In the genomic region with DNA sequence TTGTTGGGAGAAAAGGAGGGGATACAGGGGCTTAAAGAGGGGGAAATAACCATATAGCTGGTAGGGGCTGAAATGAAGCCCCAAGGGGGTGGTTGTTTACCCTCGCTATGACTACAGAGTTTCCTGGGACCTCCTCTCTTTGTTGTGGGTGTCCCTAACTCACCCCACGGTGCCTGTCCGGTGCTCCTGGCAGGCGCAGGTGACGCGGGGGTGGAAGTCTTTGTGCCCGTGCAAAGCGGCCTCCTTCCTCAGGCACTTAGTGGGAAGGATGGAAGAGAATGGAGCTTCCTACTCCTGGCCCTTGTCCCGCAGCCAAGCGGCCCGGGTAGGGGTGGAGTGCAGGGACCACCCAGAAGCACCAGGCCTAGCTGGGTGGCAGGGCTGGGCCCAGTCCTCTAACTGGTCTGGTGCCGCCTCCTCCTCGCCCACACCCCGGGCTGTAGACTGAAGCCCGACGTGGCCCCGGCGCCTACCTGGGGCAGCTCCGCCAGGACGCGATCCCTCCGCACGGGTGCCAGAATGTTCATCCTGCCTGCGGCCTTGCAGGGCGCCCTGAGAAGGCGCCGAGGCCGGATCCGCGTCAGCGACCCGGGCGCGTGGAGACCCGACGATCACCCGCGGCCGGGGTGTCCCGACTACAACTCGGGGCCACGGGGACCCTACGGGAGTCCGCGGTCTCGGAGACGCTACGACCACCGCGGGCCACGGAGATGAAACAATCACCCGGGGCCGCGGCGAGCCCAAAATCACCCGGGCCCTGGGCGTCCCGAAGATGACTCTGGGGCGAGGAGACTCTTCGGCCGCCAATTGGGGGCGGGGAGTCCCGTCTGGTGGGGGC, we compare ENCODE assay signal across 7 cellular contexts. TPM values are rescaled to one million over a fixed set of nuclear protein-coding genes. Genes with fewer than 3 reads are reported as not detected.
DNase-seq lines count a peak whose midpoint lies in the region; ATAC-seq, FAIRE-seq and TF ChIP-seq lines count a peak whose summit lies in the region.
"Had no signal": no experiment of that assay in that cellular context is flagged by ENCODE, and none has a peak within 500 bp of the region (broad histone marks: within the 10 kb centered on the region; RNA-seq: fewer than 3 reads in every experiment).

No MANE protein-coding gene starts in this region.

- TF ChIP-seq CTCF in AG04449 (IDR thresholded peaks at IDR 0.05; ENCODE audit: insufficient read depth, low read length, missing control alignments) (no peak), keratinocyte (optimal IDR thresholded peaks at IDR 0.05 in 1 of 3, IDR thresholded peaks at IDR 0.05 in 1 of 3, conservative IDR thresholded peaks at IDR 0.05 in 1 of 3; ENCODE audit: extremely low read depth in 1 of 3, insufficient read depth in 2 of 3, low read length in 3 of 3) (no peak)

- DNase-seq in AG04449 (ENCODE audit: low read depth, low spot score) (no peak), SJCRH30 (peak; percentile 78 to 79), keratinocyte (ENCODE audit: low read depth, low spot score) (no peak), NCI-H774 (lab: John Stamatoyannopoulos, UW) (no peak)

- H3K4me2 ChIP-seq in keratinocyte (ENCODE audit: control insufficient read depth, extremely low read depth, insufficient read depth, low read depth, low read length) = peak overlapping the region; percentile 99

- H3K27me3 ChIP-seq in SJCRH30 = no peaks in the 10 kb centered on the region
- no peaks in the 10 kb centered on the region for H3K27me3 ChIP-seq in keratinocyte (ENCODE audit: control insufficient read depth, extremely low read depth, insufficient read depth, low read length)

- dilution Hi-C loops in keratinocyte (cut with MboI; ENCODE audit: extremely low pct_ligation_motif_present, low sequenced_read_pairs) = no loop called here

- peaks cover 14% of the 10 kb centered on the region for H4K20me1 ChIP-seq in keratinocyte (ENCODE audit: control insufficient read depth, extremely low read depth, insufficient read depth, low read length)

- peak overlapping the region; percentile 30 for H2AFZ ChIP-seq in keratinocyte (ENCODE audit: control insufficient read depth, low read length)

- POLR2A ChIA-PET in AG04449 (lab: Yijun Ruan, JAX) = interaction anchor here (1.6 kb wide), 1 partner anchor 10 kb away, joined by 3 read pairs; no protein-coding TSS in a partner anchor

- no peak for ATAC-seq in HG03378 (IDR thresholded peaks at IDR 0.05; ENCODE audit: unreplicated experiment)
- no peak for ATAC-seq in HG03280 (IDR thresholded peaks at IDR 0.05; ENCODE audit: unreplicated experiment)

- H3K4me1 ChIP-seq in SJCRH30 (peaks cover 13% of the 10 kb centered on the region), keratinocyte (ENCODE audit: control insufficient read depth, extremely low read depth, insufficient read depth, low read length) (peaks cover 33% of the 10 kb centered on the region)

- peaks cover 3% of the 10 kb centered on the region for H3K9me1 ChIP-seq in keratinocyte (ENCODE audit: control insufficient read depth, extremely low read depth, insufficient read depth, low read length)

- peak overlapping the region; percentile 89 for H3K27ac ChIP-seq in SJCRH30
- peak overlapping the region; percentile 89 for H3K27ac ChIP-seq in keratinocyte (ENCODE audit: control insufficient read depth, insufficient read depth, low read length)

- H3K9me3 ChIP-seq in SJCRH30 (replicated peaks) (no peaks in the 10 kb centered on the region), keratinocyte (ENCODE audit: control insufficient read depth, low read depth, low read length) (no peaks in the 10 kb centered on the region)

- H3K36me3 ChIP-seq in SJCRH30 (peaks cover 45% of the 10 kb centered on the region), keratinocyte (ENCODE audit: control insufficient read depth in 2 of 2, extremely low read depth in 1 of 2, insufficient read depth in 2 of 2, low read length in 2 of 2) (peaks cover 20 to 48% of the 10 kb centered on the region in 2 experiments)

- FAIRE-seq in keratinocyte (lab: Jason Lieb, UNC) = no peak
- FAIRE-seq: endometrium had no signal

- peaks cover 45% of the 10 kb centered on the region for H3K79me2 ChIP-seq in keratinocyte (ENCODE audit: control insufficient read depth, insufficient read depth, low read length)

- CTCF ChIA-PET in AG04449 (lab: Yijun Ruan, JAX) = interaction anchor here (0.9 to 2.3 kb wide), 4 partner anchors 10 to 236 kb away, joined by 3 to 8 read pairs (median 5); no protein-coding TSS in a partner anchor

- peak overlapping the region; percentile 95 for H3K9ac ChIP-seq in keratinocyte (ENCODE audit: control insufficient read depth, extremely low read depth, insufficient read depth, low read length)

- H3K4me3 ChIP-seq in AG04449 (ENCODE audit: low read depth, low read length) = peak overlapping the region; percentile 88
- peak overlapping the region; percentile 96 for H3K4me3 ChIP-seq in SJCRH30
- H3K4me3 ChIP-seq in keratinocyte (ENCODE audit: control insufficient read depth in 2 of 3, extremely low read depth in 1 of 3, insufficient read depth in 2 of 3, low read depth in 1 of 3, low read length in 3 of 3) = peak overlapping the region; percentile 69 to 87 (median 82)

RNA-seq across cellular contexts. Expression of a gene that starts 0.7 kb away (rescaled TPM):
- total RNA-seq in SJCRH30 (2014; rRNA removed; shearing (Covaris generic)) = 191 and 201 TPM in 2 replicates
- 115 to 180 TPM (median 134 TPM) in 3 replicates for polyA plus RNA-seq in keratinocyte
- polyA plus RNA-seq in keratinocyte (2011; ENCODE audit: low read depth) = 26.8 TPM
- 119 and 128 TPM in 2 replicates for polyA plus RNA-seq in keratinocyte (2011; cell fraction: cytosol; rRNA removed)
- 105 TPM in 2 replicates for polyA plus RNA-seq in keratinocyte (2011; cell fraction: nucleus; rRNA removed)
- polyA plus RNA-seq in keratinocyte (2012; ENCODE audit: low replicate concordance) = 41.3 and 114 TPM in 2 replicates
- 125 to 177 TPM (median 135 TPM) in 3 replicates for polyA minus RNA-seq in keratinocyte
- 104 TPM for polyA minus RNA-seq in keratinocyte (2011; cell fraction: cytosol; rRNA and poly(A)+ RNA removed)
- polyA minus RNA-seq in keratinocyte (2011; cell fraction: nucleus; rRNA and poly(A)+ RNA removed) = 23.2 and 26.4 TPM in 2 replicates

RNA-seq across cellular contexts. Expression of a gene that starts 2.8 kb away (rescaled TPM):
- 1,716 and 1,788 TPM in 2 replicates for total RNA-seq in SJCRH30 (2014; rRNA removed; shearing (Covaris generic))
- polyA plus RNA-seq in keratinocyte = 976 to 1,971 TPM (median 1,096 TPM) in 3 replicates
- 1,360 TPM for polyA plus RNA-seq in keratinocyte (2011; ENCODE audit: low read depth)
- polyA plus RNA-seq in keratinocyte (2011; cell fraction: cytosol; rRNA removed) = 1,303 and 1,911 TPM in 2 replicates
- 362 and 498 TPM in 2 replicates for polyA plus RNA-seq in keratinocyte (2011; cell fraction: nucleus; rRNA removed)
- 1,164 and 2,033 TPM in 2 replicates for polyA plus RNA-seq in keratinocyte (2012; ENCODE audit: low replicate concordance)
- 118 to 1,597 TPM (median 833 TPM) in 3 replicates for polyA minus RNA-seq in keratinocyte
- 861 TPM for polyA minus RNA-seq in keratinocyte (2011; cell fraction: cytosol; rRNA and poly(A)+ RNA removed)
- 131 and 202 TPM in 2 replicates for polyA minus RNA-seq in keratinocyte (2011; cell fraction: nucleus; rRNA and poly(A)+ RNA removed)

RNA-seq across cellular contexts. Expression of a gene that starts 5.3 kb away (rescaled TPM):
- total RNA-seq in SJCRH30 (2014; rRNA removed; shearing (Covaris generic)) = 5.4 and 7.0 TPM in 2 replicates
- 0.33 to 0.62 TPM (median 0.39 TPM) in 3 replicates for polyA plus RNA-seq in keratinocyte
- 0.72 TPM for polyA plus RNA-seq in keratinocyte (2011; ENCODE audit: low read depth)
- polyA plus RNA-seq in keratinocyte (2011; cell fraction: cytosol; rRNA removed) = 0.06 and 0.11 TPM in 2 replicates
- 1.3 TPM in 2 replicates for polyA plus RNA-seq in keratinocyte (2011; cell fraction: nucleus; rRNA removed)
- polyA plus RNA-seq in keratinocyte (2012; ENCODE audit: low replicate concordance) = 0.20 and 0.52 TPM in 2 replicates
- 0.23 to 0.38 TPM in 2 of 3 replicates, not detected in the other for polyA minus RNA-seq in keratinocyte
- polyA minus RNA-seq in keratinocyte (2011; cell fraction: cytosol; rRNA and poly(A)+ RNA removed) = not detected
- not detected in 2 replicates for polyA minus RNA-seq in keratinocyte (2011; cell fraction: nucleus; rRNA and poly(A)+ RNA removed)

RNA-seq across cellular contexts. Expression of a gene that starts 9.1 kb away (rescaled TPM):
- total RNA-seq in SJCRH30 (2014; rRNA removed; shearing (Covaris generic)) = 7.5 and 10.0 TPM in 2 replicates
- polyA plus RNA-seq in keratinocyte = 12.0 to 14.7 TPM (median 14.0 TPM) in 3 replicates
- 1.1 TPM for polyA plus RNA-seq in keratinocyte (2011; ENCODE audit: low read depth)
- polyA plus RNA-seq in keratinocyte (2011; cell fraction: cytosol; rRNA removed) = 11.8 and 15.0 TPM in 2 replicates
- 9.3 and 9.5 TPM in 2 replicates for polyA plus RNA-seq in keratinocyte (2011; cell fraction: nucleus; rRNA removed)
- 12.2 and 12.6 TPM in 2 replicates for polyA plus RNA-seq in keratinocyte (2012; ENCODE audit: low replicate concordance)
- 12.0 to 13.8 TPM (median 13.1 TPM) in 3 replicates for polyA minus RNA-seq in keratinocyte
- polyA minus RNA-seq in keratinocyte (2011; cell fraction: cytosol; rRNA and poly(A)+ RNA removed) = 8.8 TPM
- 3.4 and 8.8 TPM in 2 replicates for polyA minus RNA-seq in keratinocyte (2011; cell fraction: nucleus; rRNA and poly(A)+ RNA removed)

RNA-seq across cellular contexts. Expression of a gene that starts 11.6 kb away (rescaled TPM):
- 1.7 and 2.6 TPM in 2 replicates for total RNA-seq in SJCRH30 (2014; rRNA removed; shearing (Covaris generic))
- 4.1 to 6.2 TPM (median 4.3 TPM) in 3 replicates for polyA plus RNA-seq in keratinocyte
- polyA plus RNA-seq in keratinocyte (2011; ENCODE audit: low read depth) = 0.17 TPM
- polyA plus RNA-seq in keratinocyte (2011; cell fraction: cytosol; rRNA removed) = 2.1 and 3.0 TPM in 2 replicates
- polyA plus RNA-seq in keratinocyte (2011; cell fraction: nucleus; rRNA removed) = 12.1 and 12.5 TPM in 2 replicates
- polyA plus RNA-seq in keratinocyte (2012; ENCODE audit: low replicate concordance) = 0.80 and 2.6 TPM in 2 replicates
- polyA minus RNA-seq in keratinocyte = 7.7 to 9.8 TPM (median 9.6 TPM) in 3 replicates
- 2.3 TPM for polyA minus RNA-seq in keratinocyte (2011; cell fraction: cytosol; rRNA and poly(A)+ RNA removed)
- 3.7 and 5.8 TPM in 2 replicates for polyA minus RNA-seq in keratinocyte (2011; cell fraction: nucleus; rRNA and poly(A)+ RNA removed)

Comparison
In these comparisons a context has a peak if more than half of its experiments do, and no peak if none do; other contexts are left out.
1. DNase-seq: peak in SJCRH30 (2 of 2); none in AG04449 (single experiment), keratinocyte (single experiment) and NCI-H774 (single experiment).
2. Peak in every context shown above with its lines, with median percentiles within 50 percentile points of each other: H3K4me3 ChIP-seq.